ENCODE assay signal across 8 cellular contexts in the genomic region with DNA sequence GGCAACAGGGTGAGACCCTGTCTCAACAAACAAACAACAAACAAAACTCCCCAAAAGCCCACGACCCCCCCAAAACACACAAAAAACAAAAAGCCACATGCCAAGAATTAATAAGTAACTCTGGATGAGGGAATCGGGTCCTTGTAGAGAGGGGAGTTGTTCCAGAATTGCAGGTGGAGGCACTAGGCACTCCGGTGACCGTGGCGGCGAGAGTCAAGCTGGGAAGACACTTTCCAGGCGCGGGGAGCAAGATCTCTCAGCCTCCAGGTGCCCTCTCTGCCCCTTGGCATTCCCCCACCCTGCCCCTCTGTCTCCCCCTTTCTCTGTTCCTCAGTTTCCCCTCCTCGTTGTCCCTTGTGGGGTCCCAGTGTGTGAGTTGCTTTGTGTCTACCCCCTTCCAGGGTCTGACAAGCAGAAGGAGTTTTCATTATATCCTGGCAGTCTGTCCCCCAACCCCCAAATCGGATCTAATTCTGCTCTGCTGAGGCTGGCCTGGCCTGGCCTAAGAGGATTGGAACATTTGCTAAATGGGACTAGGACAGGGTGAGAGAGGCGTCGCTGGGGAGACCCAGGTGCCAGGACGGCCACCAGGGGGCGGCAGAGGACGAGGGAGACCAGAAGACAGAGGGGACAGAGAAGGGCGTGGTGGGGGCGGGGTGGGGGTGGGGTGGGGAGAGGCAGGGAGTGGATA. TPM values are rescaled to one million over a fixed set of nuclear protein-coding genes. Genes with fewer than 3 reads are reported as not detected.
DNase-seq lines count a peak whose midpoint lies in the region; ATAC-seq and TF ChIP-seq lines count a peak whose summit lies in the region.

No MANE protein-coding gene starts in this region.

- H4K20me1 ChIP-seq in SK-N-SH (ENCODE audit: insufficient read depth), result no peaks in the 10 kb centered on the region

- H3K27ac Mint-ChIP-seq in glutamatergic neuron (ENCODE audit: unreplicated experiment) (no peak overlapping the region), progenitor cell of endocrine pancreas (no peak overlapping the region)

- no peak for TF ChIP-seq EP300 in SK-N-SH (IDR thresholded peaks at IDR 0.05; ENCODE audit: borderline replicate concordance in 1 of 2, low read depth in 1 of 2, low read length in 1 of 2)

- H3K36me3 ChIP-seq in SK-N-SH (replicated peaks in 1 of 2; ENCODE audit: control insufficient read depth in 1 of 2, insufficient read depth in 2 of 2, low read length in 1 of 2), result no peaks in the 10 kb centered on the region
- no peaks in the 10 kb centered on the region for H3K36me3 ChIP-seq in aorta (ENCODE audit: control insufficient read depth in 1 of 2, insufficient read depth in 2 of 2, low read length in 1 of 2)

- peak; percentile 74 for ATAC-seq in aorta (ENCODE audit: low FRiP score)
- ATAC-seq in GM21381 (IDR thresholded peaks at IDR 0.05; ENCODE audit: unreplicated experiment), result no peak

- intact Hi-C loops in aorta (cut with DNase I), result no loop called here

- H3K9me3 Mint-ChIP-seq in glutamatergic neuron (ENCODE audit: unreplicated experiment) (no peaks in the 10 kb centered on the region), progenitor cell of endocrine pancreas (ENCODE audit: low read depth) (no peaks in the 10 kb centered on the region)

- H3K4me3 Mint-ChIP-seq in glutamatergic neuron (ENCODE audit: unreplicated experiment), result no peak overlapping the region
- no peak overlapping the region for H3K4me3 Mint-ChIP-seq in progenitor cell of endocrine pancreas (ENCODE audit: low read depth)

- H2AFZ ChIP-seq in SK-N-SH (ENCODE audit: low read depth), result no peak overlapping the region

- H3K4me2 ChIP-seq in SK-N-SH, result no peak overlapping the region

- peak; percentile 63 for TF ChIP-seq CTCF in SK-N-SH (IDR thresholded peaks at IDR 0.05)
- peak; percentile 80 for TF ChIP-seq CTCF in glutamatergic neuron (IDR thresholded peaks at IDR 0.05; ENCODE audit: partially characterized antibody, unreplicated experiment)
- peak; percentile 68 for TF ChIP-seq CTCF in progenitor cell of endocrine pancreas (IDR thresholded peaks at IDR 0.05; ENCODE audit: unreplicated experiment)

- H3F3A ChIP-seq in SK-N-SH (replicated peaks; ENCODE audit: insufficient read depth), result no peaks in the 10 kb centered on the region

- H3K27me3 ChIP-seq in SK-N-SH (ENCODE audit: insufficient read depth), result peaks cover 21% of the 10 kb centered on the region; the same call in 1 of the 2 replicates
- H3K27me3 ChIP-seq in aorta (ENCODE audit: control insufficient read depth in 1 of 2, insufficient read depth in 2 of 2, low read length in 1 of 2), result no peaks in the 10 kb centered on the region

- peak; percentile 90 for DNase-seq in D341Med (ENCODE audit: low spot score)
- peak; percentile 70 for DNase-seq in HuH-7.5 (ENCODE audit: low spot score)
- DNase-seq in SK-N-SH, result peak; percentile 86
- peak; percentile 70 for DNase-seq in activated gamma-delta T cell treated with anti-CD3 and anti-CD28 coated beads, Interleukin-2, amount 50 U/mL, for 16 hours (ENCODE audit: low read depth)
- DNase-seq in glutamatergic neuron, result peak; percentile 94
- DNase-seq in progenitor cell of endocrine pancreas (ENCODE audit: low spot score, unreplicated experiment), result peak; percentile 83
- DNase-seq in aorta, result peak; percentile 79 to 93

- peaks cover 7% of the 10 kb centered on the region for H3K27me3 Mint-ChIP-seq in glutamatergic neuron (ENCODE audit: unreplicated experiment)
- H3K27me3 Mint-ChIP-seq in progenitor cell of endocrine pancreas, result no peaks in the 10 kb centered on the region

- H3K4me3 ChIP-seq in SK-N-SH (ENCODE audit: low read depth in 2 of 2, low read length in 1 of 2), result no peak overlapping the region
- H3K4me3 ChIP-seq in aorta (ENCODE audit: low read length in 2 of 2), result no peak overlapping the region

- 17% methylated on average over 17 of the region's 17 CpGs for WGBS in SK-N-SH (ENCODE audit: low lambda C conversion rate)
- 39 to 41% methylated on average over 16 to 17 of the region's 17 CpGs for WGBS in aorta, 2 donors

- POLR2A ChIA-PET in SK-N-SH (lab: Yijun Ruan, JAX), result no interaction called here

- H3K36me3 Mint-ChIP-seq in glutamatergic neuron (ENCODE audit: unreplicated experiment) (no peaks in the 10 kb centered on the region), progenitor cell of endocrine pancreas (ENCODE audit: insufficient read depth) (no peaks in the 10 kb centered on the region)

- peak; percentile 44 for TF ChIP-seq RAD21 in SK-N-SH (IDR thresholded peaks at IDR 0.05; ENCODE audit: low read length)

- no peak overlapping the region for H3K9ac ChIP-seq in SK-N-SH

- H3K4me1 Mint-ChIP-seq in glutamatergic neuron (ENCODE audit: low read depth, unreplicated experiment) (no peaks in the 10 kb centered on the region), progenitor cell of endocrine pancreas (ENCODE audit: low read depth) (no peaks in the 10 kb centered on the region)

- no peaks in the 10 kb centered on the region for H3K79me2 ChIP-seq in SK-N-SH (ENCODE audit: insufficient read depth)

- H3K9me3 ChIP-seq in SK-N-SH (no peaks in the 10 kb centered on the region), aorta (ENCODE audit: control insufficient read depth, low read length) (no peaks in the 10 kb centered on the region)

- CTCF ChIA-PET in SK-N-SH (lab: Yijun Ruan, JAX), result interaction anchor here (1.0 to 1.9 kb wide), 6 partner anchors 9 to 55 kb away, joined by 4 to 9 read pairs (median 5); no protein-coding TSS in a partner anchor

- H3K9me2 ChIP-seq in SK-N-SH, result no peaks in the 10 kb centered on the region

- H3K27ac ChIP-seq in SK-N-SH (ENCODE audit: low read depth in 2 of 2, low read length in 1 of 2) (no peak overlapping the region), aorta (ENCODE audit: low read depth in 1 of 2, low read length in 2 of 2) (no peak overlapping the region)

- no peaks in the 10 kb centered on the region for H3K4me1 ChIP-seq in SK-N-SH (ENCODE audit: control insufficient read depth in 1 of 2, insufficient read depth in 2 of 2, low read depth in 1 of 2, low read length in 1 of 2)
- H3K4me1 ChIP-seq in aorta (ENCODE audit: control insufficient read depth in 1 of 2, insufficient read depth in 2 of 2, low read length in 2 of 2), result no peaks in the 10 kb centered on the region

TF ChIP-seq in SK-N-SH, 30 proteins besides CTCF, POLR2A, EP300 and RAD21:
- no peak for TF ChIP-seq TAF1 (IDR thresholded peaks at IDR 0.05; ENCODE audit: borderline replicate concordance, low read depth, low read length)
- TF ChIP-seq FOXJ3 (CRISPR knock-in tag; IDR thresholded peaks at IDR 0.05), result no peak
- TF ChIP-seq SMC3 (IDR thresholded peaks at IDR 0.05; ENCODE audit: low read depth, low read length), result peak; percentile 31; the same call in 1 of the 2 replicates
- TF ChIP-seq, protein P1, sequence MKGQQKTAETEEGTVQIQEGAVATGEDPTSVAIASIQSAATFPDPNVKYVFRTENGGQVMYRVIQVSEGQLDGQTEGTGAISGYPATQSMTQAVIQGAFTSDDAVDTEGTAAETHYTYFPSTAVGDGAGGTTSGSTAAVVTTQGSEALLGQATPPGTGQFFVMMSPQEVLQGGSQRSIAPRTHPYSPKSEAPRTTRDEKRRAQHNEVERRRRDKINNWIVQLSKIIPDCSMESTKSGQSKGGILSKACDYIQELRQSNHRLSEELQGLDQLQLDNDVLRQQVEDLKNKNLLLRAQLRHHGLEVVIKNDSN (IDR thresholded peaks at IDR 0.05; ENCODE audit: borderline replicate concordance, low read depth), result no peak

RNA-seq across cellular contexts. Expression of a gene that starts 8.3 kb away (rescaled TPM):
- polyA plus RNA-seq in SK-N-SH (2012; rRNA removed) (not detected in 2 replicates), aorta (under 1 TPM in 1 of 2 donors, not detected in 1; 0.25 TPM)
- polyA plus RNA-seq in SK-N-SH (2012; cell fraction: cytosol; rRNA removed), result not detected in 2 replicates
- polyA plus RNA-seq in SK-N-SH (2012; cell fraction: nucleus; rRNA removed), result not detected in 2 replicates
- total RNA-seq in glutamatergic neuron (ENCODE audit: unreplicated experiment) (not detected), progenitor cell of endocrine pancreas (not detected in 2 replicates), aorta (not detected)

RNA-seq across cellular contexts. Expression of a gene that starts 9.1 kb away (rescaled TPM):
- polyA plus RNA-seq in SK-N-SH (2012; rRNA removed) (not detected in 2 replicates), aorta (not detected)
- polyA plus RNA-seq in SK-N-SH (2012; cell fraction: cytosol; rRNA removed), result 0.01 TPM in 1 of 2 replicates, not detected in the other
- not detected in 2 replicates for polyA plus RNA-seq in SK-N-SH (2012; cell fraction: nucleus; rRNA removed)
- total RNA-seq in glutamatergic neuron (ENCODE audit: unreplicated experiment) (not detected), progenitor cell of endocrine pancreas (not detected in 2 replicates), aorta (not detected)

RNA-seq across cellular contexts. Expression of a gene that starts 34.9 kb away (rescaled TPM):
- polyA plus RNA-seq in SK-N-SH (2012; rRNA removed) (316 and 335 TPM in 2 replicates), aorta (1,000 to 10,000 TPM; 1,063 to 1,551 TPM)
- polyA plus RNA-seq in SK-N-SH (2012; cell fraction: cytosol; rRNA removed), result 276 and 313 TPM in 2 replicates
- polyA plus RNA-seq in SK-N-SH (2012; cell fraction: nucleus; rRNA removed), result 108 and 116 TPM in 2 replicates
- total RNA-seq in glutamatergic neuron (ENCODE audit: unreplicated experiment) (291 TPM), progenitor cell of endocrine pancreas (342 and 392 TPM in 2 replicates), aorta (100 to 1,000 TPM; 319 to 453 TPM)

RNA-seq across cellular contexts. Expression of a gene that starts 45.6 kb away (rescaled TPM):
- polyA plus RNA-seq in SK-N-SH (2012; rRNA removed) (not detected in 2 replicates), aorta (not detected)
- not detected in 2 replicates for polyA plus RNA-seq in SK-N-SH (2012; cell fraction: cytosol; rRNA removed)
- polyA plus RNA-seq in SK-N-SH (2012; cell fraction: nucleus; rRNA removed), result not detected in 2 replicates
- total RNA-seq in glutamatergic neuron (ENCODE audit: unreplicated experiment) (not detected), progenitor cell of endocrine pancreas (not detected in 2 replicates), aorta (not detected)
